In the genomic region with DNA sequence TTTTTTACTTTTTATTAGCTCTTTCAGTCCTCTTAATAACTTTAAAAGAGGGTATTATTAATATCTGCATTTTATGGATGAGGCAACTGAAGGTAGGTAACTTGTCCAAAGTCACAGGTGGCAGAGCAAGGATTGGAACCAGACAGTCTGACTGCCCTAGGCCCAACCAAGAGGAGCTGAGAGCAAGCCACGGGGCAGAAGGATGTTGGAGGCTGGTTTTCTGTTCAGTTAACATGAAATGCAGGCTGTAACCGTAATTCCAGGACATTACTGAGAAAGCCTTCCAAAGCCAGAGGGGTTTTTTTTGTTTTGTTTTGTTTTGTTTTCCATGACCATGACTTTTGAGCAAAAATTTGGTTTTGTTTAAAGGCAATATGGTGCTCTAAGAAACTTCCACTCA, we compare ENCODE assay signal across 8 cellular contexts. TPM values are rescaled to one million over a fixed set of nuclear protein-coding genes. Genes with fewer than 3 reads are reported as not detected.
A peak's percentile ranks its signal among the peaks of the same experiment; 100 is the strongest.
DNase-seq lines count a peak whose midpoint lies in the region; ATAC-seq lines count a peak whose summit lies in the region.
"Not testable (repeated sequence)": the region's sequence is repeated elsewhere in the genome, so short reads cannot be mapped to it uniquely, and the experiment has no call there.

No MANE protein-coding gene starts in this region.

- H3K9ac ChIP-seq in GM23248 = not testable (repeated sequence)

- H3K36me3 ChIP-seq in GM23248 (ENCODE audit: low read depth) = not testable (repeated sequence)

- not testable (repeated sequence) for H3K79me2 ChIP-seq in GM23248 (ENCODE audit: insufficient read depth)

- H3K4me1 Mint-ChIP-seq in T-cell; activated CD4-positive, alpha-beta T cell treated with anti-CD3 and anti-CD28 coated beads, Interleukin-2, amount 10 ng/mL, durations not matched to agents 7 days and 5 days; activated T-cell treated with anti-CD3 and anti-CD28 coated beads, Interleukin-2, amount 50 U/mL, for 24 hours (ENCODE audit: low read depth); activated naive CD4-positive, alpha-beta T cell treated with anti-CD3 and anti-CD28 coated beads, Interleukin-2, amount 10 ng/mL, durations not matched to agents 7 days and 5 days; activated naive CD8-positive, alpha-beta T cell treated with anti-CD3 and anti-CD28 coated beads, Interleukin-2, amount 50 U/mL, for 24 hours; stimulated activated naive CD8-positive, alpha-beta T cell treated with anti-CD3 and anti-CD28 coated beads, Interleukin-15, amount 100 ng/mL, for 72 hours: not testable (repeated sequence)

- CTCF ChIA-PET in T-cell (lab: Charles Lee); activated CD4-positive, alpha-beta T cell treated with anti-CD3 and anti-CD28 coated beads, Interleukin-2, amount 10 ng/mL, durations not matched to agents 7 days and 5 days (lab: Charles Lee); activated naive CD4-positive, alpha-beta T cell treated with anti-CD3 and anti-CD28 coated beads, Interleukin-2, amount 10 ng/mL, durations not matched to agents 7 days and 5 days (lab: Charles Lee): not testable (repeated sequence)

- DNase-seq in GM23248; T-cell; activated CD4-positive, alpha-beta T cell treated with anti-CD3 and anti-CD28 coated beads, Interleukin-2, amount 10 ng/mL, durations not matched to agents 7 days and 5 days; activated T-cell treated with anti-CD3 and anti-CD28 coated beads, Interleukin-2, amount 50 U/mL, for 24 hours; activated naive CD4-positive, alpha-beta T cell treated with anti-CD3 and anti-CD28 coated beads, Interleukin-2, amount 10 ng/mL, durations not matched to agents 7 days and 5 days; activated naive CD8-positive, alpha-beta T cell treated with anti-CD3 and anti-CD28 coated beads, Interleukin-2, amount 50 U/mL, for 24 hours; epithelial cell of prostate (ENCODE audit: low read depth, low spot score); stimulated activated naive CD8-positive, alpha-beta T cell treated with anti-CD3 and anti-CD28 coated beads, Interleukin-15, amount 100 ng/mL, for 72 hours: not testable (repeated sequence)

- H3K9me3 ChIP-seq in GM23248 (ENCODE audit: low read depth) = not testable (repeated sequence)

- POLR2A ChIA-PET in T-cell (lab: Charles Lee); activated CD4-positive, alpha-beta T cell treated with anti-CD3 and anti-CD28 coated beads, Interleukin-2, amount 10 ng/mL, durations not matched to agents 7 days and 5 days (lab: Charles Lee): not testable (repeated sequence)

- peak overlapping the region; percentile 63 to 78 for H3K27ac Mint-ChIP-seq in T-cell
- H3K27ac Mint-ChIP-seq in activated CD4-positive, alpha-beta T cell treated with anti-CD3 and anti-CD28 coated beads, Interleukin-2, amount 10 ng/mL, durations not matched to agents 7 days and 5 days = peak overlapping the region; percentile 75
- peak overlapping the region; percentile 91 for H3K27ac Mint-ChIP-seq in activated T-cell treated with anti-CD3 and anti-CD28 coated beads, Interleukin-2, amount 50 U/mL, for 24 hours
- H3K27ac Mint-ChIP-seq in activated naive CD4-positive, alpha-beta T cell treated with anti-CD3 and anti-CD28 coated beads, Interleukin-2, amount 10 ng/mL, durations not matched to agents 7 days and 5 days = peak overlapping the region; percentile 62
- peak overlapping the region; percentile 86 for H3K27ac Mint-ChIP-seq in activated naive CD8-positive, alpha-beta T cell treated with anti-CD3 and anti-CD28 coated beads, Interleukin-2, amount 50 U/mL, for 24 hours
- peak overlapping the region in 1 of 2 donors; percentile 81 for H3K27ac Mint-ChIP-seq in stimulated activated naive CD8-positive, alpha-beta T cell treated with anti-CD3 and anti-CD28 coated beads, Interleukin-15, amount 100 ng/mL, for 72 hours

- H3K27ac ChIP-seq in GM23248 = 0 out of 2 replicates have a peak overlapping the region, but pooled peaks have one; percentile 15
- peak overlapping the region; percentile 38 for H3K27ac ChIP-seq in epithelial cell of prostate

- H3K4me1 ChIP-seq in GM23248 (ENCODE audit: insufficient read depth) = not testable (repeated sequence)

- WGBS in GM23248 (ENCODE audit: low coverage in 1 of 2, low lambda C conversion rate in 2 of 2, missing lambda C conversion rate in 2 of 2), 2 experiments = 78 to 91% methylated on average over 2 of the region's 2 CpGs

- not testable (repeated sequence) for H3F3A ChIP-seq in GM23248 (ENCODE audit: insufficient read depth)

- not testable (repeated sequence) for H3K9me2 ChIP-seq in GM23248 (ENCODE audit: insufficient read depth)

- not testable (repeated sequence) for H3K4me3 Mint-ChIP-seq in T-cell; activated CD4-positive, alpha-beta T cell treated with anti-CD3 and anti-CD28 coated beads, Interleukin-2, amount 10 ng/mL, durations not matched to agents 7 days and 5 days; activated T-cell treated with anti-CD3 and anti-CD28 coated beads, Interleukin-2, amount 50 U/mL, for 24 hours; activated naive CD4-positive, alpha-beta T cell treated with anti-CD3 and anti-CD28 coated beads, Interleukin-2, amount 10 ng/mL, durations not matched to agents 7 days and 5 days; activated naive CD8-positive, alpha-beta T cell treated with anti-CD3 and anti-CD28 coated beads, Interleukin-2, amount 50 U/mL, for 24 hours; stimulated activated naive CD8-positive, alpha-beta T cell treated with anti-CD3 and anti-CD28 coated beads, Interleukin-15, amount 100 ng/mL, for 72 hours

- H3K36me3 Mint-ChIP-seq in T-cell = peaks cover 19% of the 10 kb centered on the region
- H3K36me3 Mint-ChIP-seq in activated CD4-positive, alpha-beta T cell treated with anti-CD3 and anti-CD28 coated beads, Interleukin-2, amount 10 ng/mL, durations not matched to agents 7 days and 5 days (ENCODE audit: low read depth); activated T-cell treated with anti-CD3 and anti-CD28 coated beads, Interleukin-2, amount 50 U/mL, for 24 hours (ENCODE audit: low read depth); activated naive CD4-positive, alpha-beta T cell treated with anti-CD3 and anti-CD28 coated beads, Interleukin-2, amount 10 ng/mL, durations not matched to agents 7 days and 5 days; activated naive CD8-positive, alpha-beta T cell treated with anti-CD3 and anti-CD28 coated beads, Interleukin-2, amount 50 U/mL, for 24 hours (ENCODE audit: low read depth): not testable (repeated sequence)

- peak in 2 of 4 experiments; percentile 37 to 43 for ATAC-seq in T-cell (replicated peaks in 1 of 4)
- peak; percentile 41 for ATAC-seq in activated naive CD8-positive, alpha-beta T cell treated with anti-CD3 and anti-CD28 coated beads, Interleukin-2, amount 50 U/mL, for 24 hours
- ATAC-seq in stimulated activated naive CD8-positive, alpha-beta T cell treated with anti-CD3 and anti-CD28 coated beads, Interleukin-15, amount 100 ng/mL, for 72 hours = peak; percentile 50

- H3K9me3 Mint-ChIP-seq in T-cell; activated CD4-positive, alpha-beta T cell treated with anti-CD3 and anti-CD28 coated beads, Interleukin-2, amount 10 ng/mL, durations not matched to agents 7 days and 5 days; activated T-cell treated with anti-CD3 and anti-CD28 coated beads, Interleukin-2, amount 50 U/mL, for 24 hours; activated naive CD4-positive, alpha-beta T cell treated with anti-CD3 and anti-CD28 coated beads, Interleukin-2, amount 10 ng/mL, durations not matched to agents 7 days and 5 days; activated naive CD8-positive, alpha-beta T cell treated with anti-CD3 and anti-CD28 coated beads, Interleukin-2, amount 50 U/mL, for 24 hours; stimulated activated naive CD8-positive, alpha-beta T cell treated with anti-CD3 and anti-CD28 coated beads, Interleukin-15, amount 100 ng/mL, for 72 hours: not testable (repeated sequence)

- not testable (repeated sequence) for H3K27me3 Mint-ChIP-seq in T-cell; activated CD4-positive, alpha-beta T cell treated with anti-CD3 and anti-CD28 coated beads, Interleukin-2, amount 10 ng/mL, durations not matched to agents 7 days and 5 days; activated T-cell treated with anti-CD3 and anti-CD28 coated beads, Interleukin-2, amount 50 U/mL, for 24 hours; activated naive CD4-positive, alpha-beta T cell treated with anti-CD3 and anti-CD28 coated beads, Interleukin-2, amount 10 ng/mL, durations not matched to agents 7 days and 5 days; activated naive CD8-positive, alpha-beta T cell treated with anti-CD3 and anti-CD28 coated beads, Interleukin-2, amount 50 U/mL, for 24 hours; stimulated activated naive CD8-positive, alpha-beta T cell treated with anti-CD3 and anti-CD28 coated beads, Interleukin-15, amount 100 ng/mL, for 72 hours

- H3K4me3 ChIP-seq in GM23248 = not testable (repeated sequence)

- not testable (repeated sequence) for H2AFZ ChIP-seq in GM23248

- not testable (repeated sequence) for H4K20me1 ChIP-seq in GM23248 (ENCODE audit: insufficient read depth)

- not testable (repeated sequence) for H3K4me2 ChIP-seq in GM23248 (ENCODE audit: unreplicated experiment)

- in situ Hi-C loops in GM23248 (cut with MboI) = loop anchor here (25.0 kb wide), 1 partner anchor 133 kb away; no protein-coding TSS in a partner anchor

- not testable (repeated sequence) for H3K27me3 ChIP-seq in GM23248 (replicated peaks; ENCODE audit: insufficient read depth)

RNA-seq across cellular contexts. Expression of gene GOLGA6L9, which starts 9.1 kb away (rescaled TPM):
- total RNA-seq in GM23248 (2014; rRNA removed; shearing (Covaris generic)) = 0.76 and 1.1 TPM in 2 replicates
- polyA plus RNA-seq in GM23248 (2016; fragmentation: Nextera tagmentation; extraction: Ambion mirVana) = 0.44 and 0.65 TPM in 2 replicates
- total RNA-seq in T-cell = 1 to 10 TPM; 2.9 to 5.4 (median 4.4) TPM
- 1 to 10 TPM; 1.3 to 1.8 TPM for total RNA-seq in activated CD4-positive, alpha-beta T cell treated with anti-CD3 and anti-CD28 coated beads, Interleukin-2, amount 10 ng/mL, durations not matched to agents 7 days and 5 days
